Comparison of ENCODE assay signal across 19 cellular contexts in genomic region chr1:180617769-180618168, GRCh38. TPM values are rescaled to one million over a fixed set of nuclear protein-coding genes. Genes with fewer than 3 reads are reported as not detected.
"Had no signal": no experiment of that assay in that cellular context is flagged by ENCODE, and none has a peak within 500 bp of the region (broad histone marks: within the 10 kb centered on the region; RNA-seq: fewer than 3 reads in every experiment).

No MANE protein-coding gene starts in this region.

- DNase-seq: activated CD4-positive, alpha-beta T cell treated with anti-CD3 and anti-CD28 coated beads for 4 hours; activated CD8-positive, alpha-beta memory T cell treated with anti-CD3 and anti-CD28 coated beads, Interleukin-2, amount 50 U/mL, for 4 hours; activated CD8-positive, alpha-beta T cell treated with anti-CD3 and anti-CD28 coated beads for 36 hours; activated naive CD4-positive, alpha-beta T cell; caudate nucleus; cortex of kidney; effector memory CD8-positive, alpha-beta T cell; hypothalamus; kidney glomerular epithelial cell; ovary; stimulated activated CD4-positive, alpha-beta T cell treated with anti-CD3 and anti-CD28 coated beads, Interleukin-4, amount 100 ng/mL, for 4 hours; stimulated activated naive CD8-positive, alpha-beta T cell treated with anti-CD3 and anti-CD28 coated beads, Interleukin-15, amount 100 ng/mL, for 72 hours had no signal

- H3K27me3 ChIP-seq: adrenal gland, ovary had no signal

- H3K9me3 ChIP-seq: adrenal gland, ovary, thoracic aorta had no signal

- H3K4me3 ChIP-seq: adrenal gland, ovary, thoracic aorta had no signal

- FAIRE-seq: urothelium cell line had no signal

- H3K36me3 ChIP-seq: adrenal gland, ovary, thoracic aorta had no signal

- H3K27ac ChIP-seq: adrenal gland, ovary, thoracic aorta had no signal

- ATAC-seq: activated CD8-positive, alpha-beta T cell treated with anti-CD3 and anti-CD28 coated beads for 36 hours; effector memory CD8-positive, alpha-beta T cell; stimulated activated naive CD8-positive, alpha-beta T cell treated with anti-CD3 and anti-CD28 coated beads, Interleukin-15, amount 100 ng/mL, for 72 hours had no signal

RNA-seq across cellular contexts. Expression of gene OVAAL, which starts 59.0 kb away (rescaled TPM):
- total RNA-seq: activated CD8-positive, alpha-beta T cell treated with anti-CD3 and anti-CD28 coated beads for 36 hours; liver; neural crest cell; ovary; renal cortical epithelial cell; skeletal muscle tissue; thoracic aorta had no signal
- polyA plus RNA-seq: adrenal gland, liver, ovary had no signal
